8 cellular contexts compared by ENCODE assay signal in the genomic region with DNA sequence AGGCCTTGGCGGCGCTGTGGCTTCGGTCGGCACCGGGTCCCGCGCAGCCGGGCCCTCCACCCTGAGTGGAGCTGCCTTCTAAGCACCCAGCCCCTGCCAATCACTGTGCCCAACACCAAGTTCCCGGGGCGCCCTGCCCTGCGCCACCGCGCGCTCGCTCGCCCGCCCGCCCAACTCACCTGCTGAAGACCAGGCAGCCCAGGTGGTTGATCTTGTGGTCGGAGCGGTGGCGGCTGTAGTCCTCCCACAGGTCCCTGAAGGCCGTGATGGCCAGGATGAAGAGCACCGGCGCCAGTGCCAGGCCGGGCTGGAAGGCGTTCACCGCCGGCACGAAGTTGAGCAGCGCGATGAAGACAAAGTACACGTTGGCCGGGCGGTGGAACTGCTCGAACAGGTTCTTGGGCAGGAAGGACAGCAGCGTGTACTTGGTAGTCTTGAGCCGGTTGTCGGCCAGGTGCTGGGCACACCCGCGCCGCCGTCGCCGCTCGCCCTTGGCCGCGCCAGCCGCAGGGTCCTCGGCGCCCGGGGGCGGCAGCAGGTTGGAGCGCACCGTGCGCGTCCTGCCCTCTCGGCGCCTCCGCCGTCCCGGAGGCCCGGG. TPM values are rescaled to one million over a fixed set of nuclear protein-coding genes. Genes with fewer than 3 reads are reported as not detected.
DNase-seq lines count a peak whose midpoint lies in the region; ATAC-seq and TF ChIP-seq lines count a peak whose summit lies in the region.

No MANE protein-coding gene starts in this region.

- H3K4me1 ChIP-seq in vagina, result peaks cover 37% of the 10 kb centered on the region

- intact Hi-C loops in vagina (cut with DNase I), result loop anchor here (2.0 kb wide), 1 partner anchor 168 kb away; no protein-coding TSS in a partner anchor

- peak overlapping the region; percentile 82 to 95 for H3K27ac Mint-ChIP-seq in natural killer cell treated with Interleukin-12 subunit alpha and Interleukin-12 subunit beta and Interleukin-15 and Interleukin-18, amount 100 ng/mL, for 72 hours

- TF ChIP-seq CTCF in epithelial cell of esophagus (IDR thresholded peaks at IDR 0.05; ENCODE audit: insufficient read depth, low read depth, low read length, missing control alignments) (no peak), vagina (IDR thresholded peaks at IDR 0.05) (no peak)

- peak overlapping the region; percentile 5 for H3K27ac ChIP-seq in vagina

- no peak for TF ChIP-seq POLR2A in vagina (IDR thresholded peaks at IDR 0.05)

- H3K4me3 ChIP-seq in epithelial cell of esophagus (ENCODE audit: low read length) (peak overlapping the region; percentile 33), vagina (peak overlapping the region; percentile 56 to 72)

- H3K9me3 Mint-ChIP-seq in natural killer cell treated with Interleukin-12 subunit alpha and Interleukin-12 subunit beta and Interleukin-15 and Interleukin-18, amount 100 ng/mL, for 72 hours, result no peaks in the 10 kb centered on the region

- no peaks in the 10 kb centered on the region for H3K36me3 ChIP-seq in vagina

- no peaks in the 10 kb centered on the region for H3K27me3 ChIP-seq in vagina

- no peaks in the 10 kb centered on the region for H3K27me3 Mint-ChIP-seq in natural killer cell treated with Interleukin-12 subunit alpha and Interleukin-12 subunit beta and Interleukin-15 and Interleukin-18, amount 100 ng/mL, for 72 hours

- H3K4me3 Mint-ChIP-seq in natural killer cell treated with Interleukin-12 subunit alpha and Interleukin-12 subunit beta and Interleukin-15 and Interleukin-18, amount 100 ng/mL, for 72 hours, result peak overlapping the region; percentile 95

- ATAC-seq in natural killer cell treated with Interleukin-12 subunit alpha and Interleukin-12 subunit beta and Interleukin-15 and Interleukin-18, amount 100 ng/mL, for 72 hours, result peak; percentile 36 to 51
- ATAC-seq in GM19035 (IDR thresholded peaks at IDR 0.05; ENCODE audit: unreplicated experiment), result no peak

- no peaks in the 10 kb centered on the region for H3K9me3 ChIP-seq in vagina

- peaks cover 44 to 46% of the 10 kb centered on the region in 2 donors for H3K4me1 Mint-ChIP-seq in natural killer cell treated with Interleukin-12 subunit alpha and Interleukin-12 subunit beta and Interleukin-15 and Interleukin-18, amount 100 ng/mL, for 72 hours (ENCODE audit: low read depth in 2 of 2)

- DNase-seq in Daoy (ENCODE audit: low read depth) (peak; percentile 41), epithelial cell of esophagus (ENCODE audit: low read depth) (peak; percentile 69), vagina (ENCODE audit: extremely low spot score in 2 of 2) (no peak), NCI-H524 treated with DMSO at 0.1 percent for 48 hours (lab: John Stamatoyannopoulos, UW) (no peak), NCI-H2171 treated with DMSO at 0.1 percent for 48 hours (lab: John Stamatoyannopoulos, UW) (no peak)
- DNase-seq in activated CD4-positive, alpha-beta T cell treated with anti-CD3 and anti-CD28 coated beads for 48 hours, result peak; percentile 60
- DNase-seq in natural killer cell treated with Interleukin-12 subunit alpha and Interleukin-12 subunit beta and Interleukin-15 and Interleukin-18, amount 100 ng/mL, for 72 hours (ENCODE audit: low spot score), result no peak

- H3K36me3 Mint-ChIP-seq in natural killer cell treated with Interleukin-12 subunit alpha and Interleukin-12 subunit beta and Interleukin-15 and Interleukin-18, amount 100 ng/mL, for 72 hours, result no peaks in the 10 kb centered on the region

RNA-seq across cellular contexts. Expression of gene ATP10A, which starts 0.6 kb away (rescaled TPM):
- 2.5 and 7.5 TPM in 2 replicates for total RNA-seq in Daoy (2014; rRNA removed; shearing (Covaris generic))
- 10 to 100 TPM; 16.6 to 22.8 TPM for total RNA-seq in natural killer cell treated with Interleukin-12 subunit alpha and Interleukin-12 subunit beta and Interleukin-15 and Interleukin-18, amount 100 ng/mL, for 72 hours
- 3.2 TPM for total RNA-seq in vagina

Comparison
In these comparisons a context has a peak if more than half of its experiments do, and no peak if none do; other contexts are left out.
1. DNase-seq: peak in Daoy (single experiment), activated CD4-positive, alpha-beta T cell treated with anti-CD3 and anti-CD28 coated beads for 48 hours (single experiment) and epithelial cell of esophagus (single experiment); none in natural killer cell treated with Interleukin-12 subunit alpha and Interleukin-12 subunit beta and Interleukin-15 and Interleukin-18, amount 100 ng/mL, for 72 hours (single experiment), vagina (0 of 2), NCI-H524 treated with DMSO at 0.1 percent for 48 hours (single experiment) and NCI-H2171 treated with DMSO at 0.1 percent for 48 hours (single experiment).